Comparison of ENCODE assay signal across 1 cellular context in genomic region chrX:43940811-43941210, GRCh38.
TF ChIP-seq lines count a peak whose summit lies in the region.

No MANE protein-coding gene starts in this region.

TF ChIP-seq in endothelial cell of umbilical vein, 7 proteins besides CTCF, POLR2A, EP300 and RAD21:
- TF ChIP-seq FOS (IDR thresholded peaks at IDR 0.05; ENCODE audit: borderline replicate concordance, insufficient read depth, low read length) (peak; percentile 32), JUN (IDR thresholded peaks at IDR 0.05; ENCODE audit: borderline replicate concordance, insufficient read depth, insufficient read length, low read depth) (no peak), GATA2 (IDR thresholded peaks at IDR 0.05; ENCODE audit: insufficient read depth, insufficient read length, low read depth, low read length) (peak; percentile 59), EZH2 (IDR thresholded peaks at IDR 0.05; ENCODE audit: borderline replicate concordance, low read depth, low read length, severe bottlenecking) (no peak), MAX (IDR thresholded peaks at IDR 0.05; ENCODE audit: insufficient read depth, insufficient read length) (no peak), POLR2AphosphoS5 (IDR thresholded peaks at IDR 0.05; ENCODE audit: insufficient read depth, low read depth, low read length) (no peak), MYC (IDR thresholded peaks at IDR 0.05; ENCODE audit: low read depth, low read length) (no peak)
